ENCODE assay signal across 13 cellular contexts in genomic region chr11:94449437-94449836, GRCh38. TPM values are rescaled to one million over a fixed set of nuclear protein-coding genes. Genes with fewer than 3 reads are reported as not detected.
DNase-seq lines count a peak whose midpoint lies in the region; ATAC-seq, FAIRE-seq and TF ChIP-seq lines count a peak whose summit lies in the region.
"Had no signal": no experiment of that assay in that cellular context is flagged by ENCODE, and none has a peak within 500 bp of the region (broad histone marks: within the 10 kb centered on the region; RNA-seq: fewer than 3 reads in every experiment).

No MANE protein-coding gene starts in this region.

- no peak overlapping the region for H3K27ac ChIP-seq in heart left ventricle
- H3K27ac ChIP-seq: HL-60 had no signal

- no peaks in the 10 kb centered on the region for H3K4me1 ChIP-seq in heart left ventricle

- H3K27me3 ChIP-seq in heart left ventricle: no peaks in the 10 kb centered on the region

- H3K36me3 ChIP-seq in heart left ventricle: peaks cover 0 to 50% (median 36%) of the 10 kb centered on the region in 9 donors

- DNase-seq in COR-L47 (lab: John Stamatoyannopoulos, UW) (peak; percentile 2), LHCN-M2 (ENCODE audit: low read depth) (peak; percentile 82), astrocyte of the hippocampus (ENCODE audit: low read depth, low spot score) (peak; percentile 16), kidney glomerular epithelial cell (lab: John Stamatoyannopoulos, UW) (peak; percentile 76), D721Med (ENCODE audit: insufficient read length, low spot score) (no peak), NOMO-1 treated with dmso at 0.1 percent for 144 hours (lab: John Stamatoyannopoulos, UW; ENCODE audit: unreplicated experiment) (no peak), heart left ventricle (no peak)
- DNase-seq: activated T-cell treated with anti-CD3 and anti-CD28 coated beads, Interleukin-2, amount 50 U/mL, for 1 hour; NCI-H526; stimulated activated CD4-positive, alpha-beta T cell treated with anti-CD3 and anti-CD28 coated beads, Interleukin-4, amount 100 ng/mL, for 24 hours; substantia nigra had no signal

- no peak for FAIRE-seq in D721Med (lab: Jason Lieb, UNC)

- H3K9me3 ChIP-seq in heart left ventricle: peaks cover 0 to 7% (median 0%) of the 10 kb centered on the region in 12 donors

- no peak for TF ChIP-seq CTCF in D721Med (IDR thresholded peaks at IDR 0.05; ENCODE audit: insufficient read depth, missing control alignments)
- no peak for TF ChIP-seq CTCF in heart left ventricle (IDR thresholded peaks at IDR 0.05)

- no peak for TF ChIP-seq POLR2A in heart left ventricle (IDR thresholded peaks at IDR 0.05)

- 86 to 89% (median 88%) methylated on average over 2 of the region's 2 CpGs for WGBS in heart left ventricle, 4 donors

- H3K4me3 ChIP-seq in heart left ventricle: no peak overlapping the region

- intact Hi-C loops in heart left ventricle (cut with DNase I): no loop called here

- ATAC-seq in GM18907 (IDR thresholded peaks at IDR 0.05; ENCODE audit: unreplicated experiment): no peak
- ATAC-seq in heart left ventricle: no peak

RNA-seq across cellular contexts. Expression of gene MRE11, which starts 44.2 kb away (rescaled TPM):
- total RNA-seq in LHCN-M2 (2014; rRNA removed) (12.9 and 19.0 TPM in 2 replicates), heart left ventricle (10 to 100 TPM in 2 of 9 donors, 1 to 10 TPM in 7; 4.2 to 12.3 (median 8.4) TPM)
- polyA plus RNA-seq in LHCN-M2 (2012): 4.5 TPM
- 1 to 10 TPM; 1.9 to 6.3 TPM for polyA plus RNA-seq in heart left ventricle

RNA-seq across cellular contexts. Expression of gene ANKRD49, which starts 44.3 kb away (rescaled TPM):
- total RNA-seq in LHCN-M2 (2014; rRNA removed) (11.5 and 12.2 TPM in 2 replicates), heart left ventricle (1 to 10 TPM; 3.5 to 6.9 (median 5.7) TPM)
- polyA plus RNA-seq in LHCN-M2 (2012): 3.6 TPM
- 10 to 100 TPM in 1 of 2 donors, 1 to 10 TPM in 1; 5.6 to 10.5 TPM for polyA plus RNA-seq in heart left ventricle

RNA-seq across cellular contexts. Expression of gene GPR83, which starts 48.2 kb away (rescaled TPM):
- not detected in 2 replicates for total RNA-seq in LHCN-M2 (2014; rRNA removed)
- polyA plus RNA-seq in LHCN-M2 (2012): not detected
- total RNA-seq in heart left ventricle: under 1 TPM in 7 of 9 donors, not detected in 2; 0.05 to 0.44 (median 0.19) TPM
- under 1 TPM; 0.04 TPM for polyA plus RNA-seq in heart left ventricle

Comparison
In these comparisons a context has a peak if more than half of its experiments do, and no peak if none do; other contexts are left out.
1. DNase-seq: peak in COR-L47 (single experiment), LHCN-M2 (single experiment), astrocyte of the hippocampus (single experiment) and kidney glomerular epithelial cell (single experiment); none in D721Med (single experiment), NOMO-1 treated with dmso at 0.1 percent for 144 hours (single experiment) and heart left ventricle (0 of 5).